Comparison of ENCODE assay signal across 8 cellular contexts in genomic region chr16:3881499-3881995, GRCh38. TPM values are rescaled to one million over a fixed set of nuclear protein-coding genes. Genes with fewer than 3 reads are reported as not detected.
A peak's percentile ranks its signal among the peaks of the same experiment; 100 is the strongest.
DNase-seq lines count a peak whose midpoint lies in the region; ATAC-seq, FAIRE-seq and TF ChIP-seq lines count a peak whose summit lies in the region.

No MANE protein-coding gene starts in this region.

- DNase-seq in AG04450 (ENCODE audit: low read depth, low spot score): no peak
- DNase-seq in Jurkat, Clone E6-1 (ENCODE audit: low read depth, low spot score): no peak
- DNase-seq in choroid plexus epithelial cell (ENCODE audit: low read depth): no peak
- DNase-seq in naive thymus-derived CD4-positive, alpha-beta T cell: peak in 1 of 9 donors; percentile 23
- DNase-seq in GM19238 (ENCODE audit: insufficient read length, low spot score): no peak
- no peak for DNase-seq in midbrain (lab: John Stamatoyannopoulos, UW)
- DNase-seq in D721Med (ENCODE audit: insufficient read length, low spot score): no peak
- DNase-seq in SIG-M5 (lab: John Stamatoyannopoulos, UW): no peak

- H3K4me1 ChIP-seq in naive thymus-derived CD4-positive, alpha-beta T cell (ENCODE audit: control insufficient read depth in 2 of 2, insufficient read depth in 2 of 2, low read length in 2 of 2): peaks cover 16 to 18% of the 10 kb centered on the region in 2 donors

- FAIRE-seq in D721Med (lab: Jason Lieb, UNC): no peak

- peak overlapping the region; percentile 53 to 84 (median 69) for H3K4me3 Mint-ChIP-seq in naive thymus-derived CD4-positive, alpha-beta T cell

- ATAC-seq in naive thymus-derived CD4-positive, alpha-beta T cell: no peak

- intact Hi-C loops in naive thymus-derived CD4-positive, alpha-beta T cell (cut with micrococcal nuclease): loop anchor here (2.0 to 5.0 kb wide), 3 partner anchors 371 to 536 kb away; partner anchors contain the start of gene CORO7 (in 1 of the 2)

- H3K27me3 ChIP-seq in AG04450 (ENCODE audit: control insufficient read depth, insufficient read depth, low read length): no peaks in the 10 kb centered on the region
- H3K27me3 ChIP-seq in naive thymus-derived CD4-positive, alpha-beta T cell (ENCODE audit: control insufficient read depth in 2 of 2, insufficient read depth in 2 of 2, low read length in 2 of 2): no peaks in the 10 kb centered on the region

- peaks cover 25 to 39% (median 32%) of the 10 kb centered on the region in 7 donors for H3K4me1 Mint-ChIP-seq in naive thymus-derived CD4-positive, alpha-beta T cell

- H3K36me3 ChIP-seq in naive thymus-derived CD4-positive, alpha-beta T cell (ENCODE audit: control insufficient read depth in 2 of 3, insufficient read depth in 3 of 3, low read length in 3 of 3): peaks cover 0 to 5% (median 0%) of the 10 kb centered on the region in 3 experiments

- peak overlapping the region; percentile 63 to 90 (median 79) for H3K27ac Mint-ChIP-seq in naive thymus-derived CD4-positive, alpha-beta T cell

- H3K4me3 ChIP-seq in AG04450 (ENCODE audit: low read depth, low read length): peak overlapping the region; percentile 68
- H3K4me3 ChIP-seq in Jurkat, Clone E6-1 (ENCODE audit: low read length): peak overlapping the region; percentile 55; the same call in 1 of the 2 replicates
- H3K4me3 ChIP-seq in choroid plexus epithelial cell (ENCODE audit: low read depth, low read length): peak overlapping the region; percentile 70
- H3K4me3 ChIP-seq in naive thymus-derived CD4-positive, alpha-beta T cell (ENCODE audit: low read length): no peak overlapping the region

- CTCF ChIA-PET in AG04450 (lab: Charles Lee): no interaction called here
- CTCF ChIA-PET in naive thymus-derived CD4-positive, alpha-beta T cell (lab: Charles Lee): interaction anchor here (1.0 kb wide), 1 partner anchor 164 kb away, joined by 3 read pairs; the partner anchor contains the start of gene TRAP1

- POLR2A ChIA-PET in AG04450 (lab: Yijun Ruan, JAX): interaction anchor here (0.8 kb wide), 1 partner anchor 90 kb away, joined by 4 read pairs; no protein-coding TSS in a partner anchor
- POLR2A ChIA-PET in naive thymus-derived CD4-positive, alpha-beta T cell (lab: Charles Lee): interaction anchor here (1.1 to 1.9 kb wide), 2 partner anchors 164 to 186 kb away, joined by 3 to 9 read pairs; partner anchors contain the start of gene TRAP1

- H3K9me3 Mint-ChIP-seq in naive thymus-derived CD4-positive, alpha-beta T cell: peaks cover 0 to 4% (median 0%) of the 10 kb centered on the region in 11 donors

- TF ChIP-seq CTCF in AG04450 (IDR thresholded peaks at IDR 0.05; ENCODE audit: low read depth, low read length) (no peak), choroid plexus epithelial cell (conservative IDR thresholded peaks at IDR 0.05; ENCODE audit: low read depth, low read length) (no peak), D721Med (IDR thresholded peaks at IDR 0.05; ENCODE audit: insufficient read depth, missing control alignments) (no peak)

- peaks cover 10% of the 10 kb centered on the region; the same call in 1 of the 2 replicates for H3K9me3 ChIP-seq in AG04450 (ENCODE audit: control insufficient read depth, insufficient read depth, low read length)
- H3K9me3 ChIP-seq in naive thymus-derived CD4-positive, alpha-beta T cell (ENCODE audit: control insufficient read depth in 2 of 3, low read length in 3 of 3): no peaks in the 10 kb centered on the region

- H3K36me3 Mint-ChIP-seq in naive thymus-derived CD4-positive, alpha-beta T cell: peaks cover 0 to 19% (median 12%) of the 10 kb centered on the region in 5 donors

- H3K27ac ChIP-seq in AG04450 (ENCODE audit: low read depth, low read length): no peak overlapping the region
- H3K27ac ChIP-seq in naive thymus-derived CD4-positive, alpha-beta T cell (ENCODE audit: low read depth, low read length): peak overlapping the region; percentile 85

- peaks cover 0 to 12% (median 6%) of the 10 kb centered on the region in 5 donors for H3K27me3 Mint-ChIP-seq in naive thymus-derived CD4-positive, alpha-beta T cell

RNA-seq across cellular contexts. Expression of gene CREBBP, which starts 1.0 kb away (rescaled TPM):
- polyA plus RNA-seq in AG04450 (2011; rRNA removed): 9.8 and 14.3 TPM in 2 replicates
- polyA minus RNA-seq in AG04450 (2011; rRNA and poly(A)+ RNA removed): 37.9 and 43.8 TPM in 2 replicates
- polyA plus RNA-seq in Jurkat, Clone E6-1 (2012; ENCODE audit: insufficient read depth, insufficient read length): 11.9 TPM
- total RNA-seq in naive thymus-derived CD4-positive, alpha-beta T cell: 100 to 1,000 TPM in 4 of 5 experiments, 10 to 100 TPM in 1; 73.6 to 194 (median 137) TPM
- 10 to 100 TPM; 10.5 to 15.6 TPM for polyA plus RNA-seq in naive thymus-derived CD4-positive, alpha-beta T cell
